1 cellular context compared by ENCODE assay signal in the genomic region with DNA sequence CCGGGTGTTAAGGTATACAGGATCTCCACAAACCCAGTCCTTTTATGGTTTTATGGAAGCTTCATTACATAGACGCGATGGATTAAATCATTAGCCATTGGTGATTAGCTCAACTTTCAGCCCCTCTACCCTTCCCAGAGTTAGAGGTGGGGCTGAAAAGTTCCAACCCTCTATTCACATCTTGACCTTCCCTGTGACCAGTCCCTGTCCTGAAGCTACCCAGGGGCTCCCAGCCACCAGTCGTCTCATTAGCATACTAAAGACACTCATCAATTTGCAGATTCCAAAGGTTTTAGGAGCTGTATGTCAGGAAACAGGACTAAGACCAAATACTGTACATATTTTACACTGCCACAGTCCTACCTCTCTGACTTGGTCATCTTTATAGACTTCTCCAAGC.
TF ChIP-seq lines count a peak whose summit lies in the region.

No MANE protein-coding gene starts in this region.

TF ChIP-seq in GM23338, 12 proteins besides CTCF, POLR2A, EP300 and RAD21:
- TF ChIP-seq, protein P1, sequence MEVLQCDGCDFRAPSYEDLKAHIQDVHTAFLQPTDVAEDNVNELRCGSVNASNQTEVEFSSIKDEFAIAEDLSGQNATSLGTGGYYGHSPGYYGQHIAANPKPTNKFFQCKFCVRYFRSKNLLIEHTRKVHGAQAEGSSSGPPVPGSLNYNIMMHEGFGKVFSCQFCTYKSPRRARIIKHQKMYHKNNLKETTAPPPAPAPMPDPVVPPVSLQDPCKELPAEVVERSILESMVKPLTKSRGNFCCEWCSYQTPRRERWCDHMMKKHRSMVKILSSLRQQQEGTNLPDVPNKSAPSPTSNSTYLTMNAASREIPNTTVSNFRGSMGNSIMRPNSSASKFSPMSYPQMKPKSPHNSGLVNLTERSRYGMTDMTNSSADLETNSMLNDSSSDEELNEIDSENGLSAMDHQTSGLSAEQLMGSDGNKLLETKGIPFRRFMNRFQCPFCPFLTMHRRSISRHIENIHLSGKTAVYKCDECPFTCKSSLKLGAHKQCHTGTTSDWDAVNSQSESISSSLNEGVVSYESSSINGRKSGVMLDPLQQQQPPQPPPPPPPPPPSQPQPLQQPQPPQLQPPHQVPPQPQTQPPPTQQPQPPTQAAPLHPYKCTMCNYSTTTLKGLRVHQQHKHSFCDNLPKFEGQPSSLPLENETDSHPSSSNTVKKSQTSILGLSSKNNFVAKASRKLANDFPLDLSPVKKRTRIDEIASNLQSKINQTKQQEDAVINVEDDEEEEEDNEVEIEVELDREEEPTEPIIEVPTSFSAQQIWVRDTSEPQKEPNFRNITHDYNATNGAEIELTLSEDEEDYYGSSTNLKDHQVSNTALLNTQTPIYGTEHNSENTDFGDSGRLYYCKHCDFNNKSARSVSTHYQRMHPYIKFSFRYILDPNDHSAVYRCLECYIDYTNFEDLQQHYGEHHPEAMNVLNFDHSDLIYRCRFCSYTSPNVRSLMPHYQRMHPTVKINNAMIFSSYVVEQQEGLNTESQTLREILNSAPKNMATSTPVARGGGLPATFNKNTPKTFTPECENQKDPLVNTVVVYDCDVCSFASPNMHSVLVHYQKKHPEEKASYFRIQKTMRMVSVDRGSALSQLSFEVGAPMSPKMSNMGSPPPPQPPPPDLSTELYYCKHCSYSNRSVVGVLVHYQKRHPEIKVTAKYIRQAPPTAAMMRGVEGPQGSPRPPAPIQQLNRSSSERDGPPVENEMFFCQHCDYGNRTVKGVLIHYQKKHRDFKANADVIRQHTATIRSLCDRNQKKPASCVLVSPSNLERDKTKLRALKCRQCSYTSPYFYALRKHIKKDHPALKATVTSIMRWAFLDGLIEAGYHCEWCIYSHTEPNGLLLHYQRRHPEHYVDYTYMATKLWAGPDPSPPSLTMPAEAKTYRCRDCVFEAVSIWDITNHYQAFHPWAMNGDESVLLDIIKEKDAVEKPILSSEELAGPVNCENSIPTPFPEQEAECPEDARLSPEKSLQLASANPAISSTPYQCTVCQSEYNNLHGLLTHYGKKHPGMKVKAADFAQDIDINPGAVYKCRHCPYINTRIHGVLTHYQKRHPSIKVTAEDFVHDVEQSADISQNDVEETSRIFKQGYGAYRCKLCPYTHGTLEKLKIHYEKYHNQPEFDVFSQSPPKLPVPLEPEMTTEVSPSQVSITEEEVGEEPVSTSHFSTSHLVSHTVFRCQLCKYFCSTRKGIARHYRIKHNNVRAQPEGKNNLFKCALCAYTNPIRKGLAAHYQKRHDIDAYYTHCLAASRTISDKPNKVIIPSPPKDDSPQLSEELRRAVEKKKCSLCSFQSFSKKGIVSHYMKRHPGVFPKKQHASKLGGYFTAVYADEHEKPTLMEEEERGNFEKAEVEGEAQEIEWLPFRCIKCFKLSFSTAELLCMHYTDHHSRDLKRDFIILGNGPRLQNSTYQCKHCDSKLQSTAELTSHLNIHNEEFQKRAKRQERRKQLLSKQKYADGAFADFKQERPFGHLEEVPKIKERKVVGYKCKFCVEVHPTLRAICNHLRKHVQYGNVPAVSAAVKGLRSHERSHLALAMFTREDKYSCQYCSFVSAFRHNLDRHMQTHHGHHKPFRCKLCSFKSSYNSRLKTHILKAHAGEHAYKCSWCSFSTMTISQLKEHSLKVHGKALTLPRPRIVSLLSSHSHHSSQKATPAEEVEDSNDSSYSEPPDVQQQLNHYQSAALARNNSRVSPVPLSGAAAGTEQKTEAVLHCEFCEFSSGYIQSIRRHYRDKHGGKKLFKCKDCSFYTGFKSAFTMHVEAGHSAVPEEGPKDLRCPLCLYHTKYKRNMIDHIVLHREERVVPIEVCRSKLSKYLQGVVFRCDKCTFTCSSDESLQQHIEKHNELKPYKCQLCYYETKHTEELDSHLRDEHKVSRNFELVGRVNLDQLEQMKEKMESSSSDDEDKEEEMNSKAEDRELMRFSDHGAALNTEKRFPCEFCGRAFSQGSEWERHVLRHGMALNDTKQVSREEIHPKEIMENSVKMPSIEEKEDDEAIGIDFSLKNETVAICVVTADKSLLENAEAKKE (CRISPR knock-in tag; IDR thresholded peaks at IDR 0.05) = 0 out of 2 replicates have a peak, but pooled peaks have one; percentile 24
- TF ChIP-seq ZNF114 (CRISPR knock-in tag; IDR thresholded peaks at IDR 0.05) = no peak
- TF ChIP-seq, protein P2, sequence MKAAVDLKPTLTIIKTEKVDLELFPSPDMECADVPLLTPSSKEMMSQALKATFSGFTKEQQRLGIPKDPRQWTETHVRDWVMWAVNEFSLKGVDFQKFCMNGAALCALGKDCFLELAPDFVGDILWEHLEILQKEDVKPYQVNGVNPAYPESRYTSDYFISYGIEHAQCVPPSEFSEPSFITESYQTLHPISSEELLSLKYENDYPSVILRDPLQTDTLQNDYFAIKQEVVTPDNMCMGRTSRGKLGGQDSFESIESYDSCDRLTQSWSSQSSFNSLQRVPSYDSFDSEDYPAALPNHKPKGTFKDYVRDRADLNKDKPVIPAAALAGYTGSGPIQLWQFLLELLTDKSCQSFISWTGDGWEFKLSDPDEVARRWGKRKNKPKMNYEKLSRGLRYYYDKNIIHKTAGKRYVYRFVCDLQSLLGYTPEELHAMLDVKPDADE (IDR thresholded peaks at IDR 0.05) = no peak
